9 cellular contexts compared by ENCODE assay signal in the genomic region with DNA sequence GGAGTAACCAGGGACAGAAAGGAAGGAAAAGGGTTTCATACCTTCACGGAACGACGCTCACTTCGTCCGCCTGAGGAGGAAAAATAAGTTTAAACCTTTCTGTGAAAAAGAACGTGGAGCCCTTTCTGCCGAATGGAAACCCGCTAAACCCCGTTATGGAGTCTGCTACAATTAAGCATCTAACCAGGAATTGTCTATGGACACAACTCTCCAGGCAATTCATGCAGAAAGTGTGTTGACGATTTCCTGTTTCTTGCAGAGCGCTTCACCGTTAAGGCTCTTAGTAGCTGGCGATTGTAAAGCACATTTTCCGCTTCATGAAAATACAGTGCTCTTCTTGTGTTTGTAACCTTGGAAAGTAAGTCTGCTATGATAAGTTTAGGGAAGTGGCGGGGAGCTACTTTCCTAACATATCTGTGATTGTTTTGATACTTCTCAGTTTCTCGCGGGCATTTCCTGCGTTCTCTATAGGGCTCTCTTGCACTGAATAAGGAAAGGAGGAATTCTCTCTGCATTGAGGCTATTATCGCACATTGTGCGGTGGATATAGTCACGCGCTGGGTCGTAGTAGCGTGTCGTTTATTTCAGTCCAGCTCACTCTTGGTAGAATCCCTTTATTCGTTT. TPM values are rescaled to one million over a fixed set of nuclear protein-coding genes. Genes with fewer than 3 reads are reported as not detected.
DNase-seq lines count a peak whose midpoint lies in the region; ATAC-seq and TF ChIP-seq lines count a peak whose summit lies in the region.
"Had no signal": no experiment of that assay in that cellular context is flagged by ENCODE, and none has a peak within 500 bp of the region (broad histone marks: within the 10 kb centered on the region; RNA-seq: fewer than 3 reads in every experiment).

No MANE protein-coding gene starts in this region.

- H3K4me3 ChIP-seq in iPS-15b (ENCODE audit: low read depth, low read length) (peak overlapping the region; percentile 93), suprapubic skin (peak overlapping the region; percentile 100)

- H3K27ac ChIP-seq in suprapubic skin = peak overlapping the region; percentile 99

- under 1% methylated on average over 26 of the region's 26 CpGs for WGBS in suprapubic skin

- H3K9ac ChIP-seq in iPS-15b (ENCODE audit: low read depth, low read length) = peak overlapping the region; percentile 78

- CTCF ChIA-PET in activated naive CD4-positive, alpha-beta T cell treated with anti-CD3 and anti-CD28 coated beads, Interleukin-2, amount 10 ng/mL, durations not matched to agents 7 days and 5 days (lab: Charles Lee) = interaction anchor here (0.6 to 0.7 kb wide), 2 partner anchors 131 to 565 kb away, joined by 3 to 4 read pairs; no protein-coding TSS in a partner anchor

- peak; percentile 43 for DNase-seq in NOMO-1 treated with DMSO at 0.1 percent for 48 hours (lab: John Stamatoyannopoulos, UW; ENCODE audit: unreplicated experiment)
- DNase-seq in NOMO-1 treated with dmso at 0.1 percent for 144 hours (lab: John Stamatoyannopoulos, UW; ENCODE audit: unreplicated experiment) = no peak
- DNase-seq in suprapubic skin (ENCODE audit: low spot score in 2 of 2) = no peak
- no peak for DNase-seq in NCI-H510A (lab: John Stamatoyannopoulos, UW)
- no peak for DNase-seq in activated naive CD4-positive, alpha-beta T cell treated with anti-CD3 and anti-CD28 coated beads, Interleukin-2, amount 10 ng/mL, durations not matched to agents 7 days and 5 days

- H3K36me3 Mint-ChIP-seq in activated T-helper 17 cell treated with anti-CD3 and anti-CD28 coated beads, Interleukin-2, amount 50 U/mL, for 72 hours (ENCODE audit: low read depth) = peaks cover 10% of the 10 kb centered on the region
- peaks cover 26% of the 10 kb centered on the region for H3K36me3 Mint-ChIP-seq in activated naive CD4-positive, alpha-beta T cell treated with anti-CD3 and anti-CD28 coated beads, Interleukin-2, amount 10 ng/mL, durations not matched to agents 7 days and 5 days

- no peaks in the 10 kb centered on the region for H3K27me3 Mint-ChIP-seq in activated T-helper 17 cell treated with anti-CD3 and anti-CD28 coated beads, Interleukin-2, amount 50 U/mL, for 72 hours
- no peaks in the 10 kb centered on the region for H3K27me3 Mint-ChIP-seq in activated naive CD4-positive, alpha-beta T cell treated with anti-CD3 and anti-CD28 coated beads, Interleukin-2, amount 10 ng/mL, durations not matched to agents 7 days and 5 days
- H3K27me3 Mint-ChIP-seq: activated naive CD8-positive, alpha-beta T cell had no signal

- H3K4me1 Mint-ChIP-seq in activated T-helper 17 cell treated with anti-CD3 and anti-CD28 coated beads, Interleukin-2, amount 50 U/mL, for 72 hours = peaks cover 27% of the 10 kb centered on the region
- H3K4me1 Mint-ChIP-seq in activated naive CD4-positive, alpha-beta T cell treated with anti-CD3 and anti-CD28 coated beads, Interleukin-2, amount 10 ng/mL, durations not matched to agents 7 days and 5 days = peaks cover 59% of the 10 kb centered on the region

- TF ChIP-seq CTCF in suprapubic skin (IDR thresholded peaks at IDR 0.05) = no peak

- peaks cover 3% of the 10 kb centered on the region for H3K4me1 ChIP-seq in iPS-15b (ENCODE audit: control insufficient read depth, insufficient read depth, low read length)
- H3K4me1 ChIP-seq in suprapubic skin = peaks cover 43% of the 10 kb centered on the region

- H3K36me3 ChIP-seq in iPS-15b (ENCODE audit: control insufficient read depth, insufficient read depth, low read length) = peaks cover 3% of the 10 kb centered on the region
- H3K36me3 ChIP-seq in suprapubic skin = peaks cover 6% of the 10 kb centered on the region

- no peak for TF ChIP-seq POLR2A in suprapubic skin (IDR thresholded peaks at IDR 0.05)

- H3K9me3 ChIP-seq in iPS-15b (ENCODE audit: control insufficient read depth, insufficient read depth, low read length) (no peaks in the 10 kb centered on the region), suprapubic skin (no peaks in the 10 kb centered on the region)

- no peak for TF ChIP-seq EP300 in suprapubic skin (IDR thresholded peaks at IDR 0.05)

- H3K27ac Mint-ChIP-seq in activated T-helper 17 cell treated with anti-CD3 and anti-CD28 coated beads, Interleukin-2, amount 50 U/mL, for 72 hours = no peak overlapping the region
- no peak overlapping the region for H3K27ac Mint-ChIP-seq in activated naive CD4-positive, alpha-beta T cell treated with anti-CD3 and anti-CD28 coated beads, Interleukin-2, amount 10 ng/mL, durations not matched to agents 7 days and 5 days
- H3K27ac Mint-ChIP-seq: activated naive CD8-positive, alpha-beta T cell had no signal

- no peak overlapping the region for H3K4me3 Mint-ChIP-seq in activated T-helper 17 cell treated with anti-CD3 and anti-CD28 coated beads, Interleukin-2, amount 50 U/mL, for 72 hours
- H3K4me3 Mint-ChIP-seq in activated naive CD4-positive, alpha-beta T cell treated with anti-CD3 and anti-CD28 coated beads, Interleukin-2, amount 10 ng/mL, durations not matched to agents 7 days and 5 days = no peak overlapping the region
- H3K4me3 Mint-ChIP-seq: activated naive CD8-positive, alpha-beta T cell had no signal

- peak; percentile 0 for ATAC-seq in HG03175 (IDR thresholded peaks at IDR 0.05; ENCODE audit: unreplicated experiment)
- ATAC-seq in activated T-helper 17 cell treated with anti-CD3 and anti-CD28 coated beads, Interleukin-2, amount 50 U/mL, for 72 hours (replicated peaks) = peak; percentile 2

- H3K27me3 ChIP-seq in iPS-15b (ENCODE audit: control insufficient read depth, insufficient read depth, low read length) (no peaks in the 10 kb centered on the region), suprapubic skin (no peaks in the 10 kb centered on the region)

- H3K9me3 Mint-ChIP-seq in activated T-helper 17 cell treated with anti-CD3 and anti-CD28 coated beads, Interleukin-2, amount 50 U/mL, for 72 hours = no peaks in the 10 kb centered on the region
- no peaks in the 10 kb centered on the region for H3K9me3 Mint-ChIP-seq in activated naive CD4-positive, alpha-beta T cell treated with anti-CD3 and anti-CD28 coated beads, Interleukin-2, amount 10 ng/mL, durations not matched to agents 7 days and 5 days

RNA-seq across cellular contexts. Expression of a gene that starts 0.7 kb away (rescaled TPM):
- total RNA-seq in activated T-helper 17 cell treated with anti-CD3 and anti-CD28 coated beads, Interleukin-2, amount 50 U/mL, for 72 hours = 10 to 100 TPM; 79.0 to 83.9 TPM
- 10 to 100 TPM; 46.6 to 69.2 (median 65.4) TPM for total RNA-seq in suprapubic skin
